1 cellular context compared by ENCODE assay signal in the genomic region with DNA sequence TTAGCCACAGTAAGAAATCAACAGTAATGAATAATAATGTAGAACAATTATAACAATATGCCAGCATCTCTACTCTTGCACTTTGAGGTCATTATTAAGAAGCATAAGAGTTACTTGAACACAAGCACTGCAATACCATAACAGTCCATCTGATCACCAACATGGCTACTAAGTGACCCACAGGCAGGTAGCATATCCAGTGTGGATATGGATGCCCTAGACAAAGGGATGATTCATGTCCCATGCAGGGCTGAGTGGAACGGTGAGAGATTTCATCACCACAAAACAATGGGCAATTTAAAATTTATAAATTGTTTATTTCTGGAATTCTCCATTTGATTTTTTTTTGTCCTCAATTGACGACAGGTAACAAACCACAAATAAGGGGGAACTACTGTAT.
TF ChIP-seq lines count a peak whose summit lies in the region.

No MANE protein-coding gene starts in this region.

TF ChIP-seq in endothelial cell of umbilical vein, 7 proteins besides CTCF, POLR2A, EP300 and RAD21:
- peak; percentile 46 for TF ChIP-seq FOS (IDR thresholded peaks at IDR 0.05; ENCODE audit: borderline replicate concordance, insufficient read depth, low read length)
- TF ChIP-seq GATA2 (IDR thresholded peaks at IDR 0.05; ENCODE audit: insufficient read depth, insufficient read length, low read depth, low read length): no peak
- no peak for TF ChIP-seq JUN (IDR thresholded peaks at IDR 0.05; ENCODE audit: borderline replicate concordance, insufficient read depth, insufficient read length, low read depth)
